Comparison of ENCODE assay signal across 22 cellular contexts in the genomic region with DNA sequence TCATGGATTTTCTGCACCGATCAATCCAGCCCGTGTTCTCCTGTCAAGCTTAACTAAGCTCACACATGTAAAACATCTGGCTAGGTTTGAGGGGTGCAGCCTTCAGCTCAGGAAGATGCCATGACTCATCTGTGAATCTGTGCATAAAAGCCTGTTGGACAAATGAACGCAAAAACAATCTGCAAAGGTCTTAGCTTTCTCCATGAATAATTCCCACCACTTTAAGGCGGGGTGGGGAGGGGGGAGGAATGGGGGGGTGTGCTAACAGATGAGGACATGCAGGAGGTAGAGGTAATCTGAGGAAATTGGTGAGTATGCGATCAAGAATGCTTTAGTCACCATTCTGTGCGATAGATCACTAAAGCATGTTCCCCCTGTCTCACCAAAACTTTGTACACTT. TPM values are rescaled to one million over a fixed set of nuclear protein-coding genes. Genes with fewer than 3 reads are reported as not detected.
DNase-seq lines count a peak whose midpoint lies in the region; ATAC-seq and TF ChIP-seq lines count a peak whose summit lies in the region.
"Had no signal": no experiment of that assay in that cellular context is flagged by ENCODE, and none has a peak within 500 bp of the region (broad histone marks: within the 10 kb centered on the region; RNA-seq: fewer than 3 reads in every experiment).

No MANE protein-coding gene starts in this region.

- CTCF ChIA-PET in PC-3 (lab: Charles Lee), result interaction anchor here (0.6 kb wide), 1 partner anchor 54 kb away, joined by 5 read pairs; no protein-coding TSS in a partner anchor
- CTCF ChIA-PET in naive thymus-derived CD4-positive, alpha-beta T cell (lab: Charles Lee), result no interaction called here

- H4K20me1 ChIP-seq in PC-3 (ENCODE audit: low read length), result no peaks in the 10 kb centered on the region
- no peaks in the 10 kb centered on the region for H4K20me1 ChIP-seq in hepatocyte (ENCODE audit: insufficient read depth, poor library complexity, severe bottlenecking)

- no TSS peak for BruUV-seq in PC-3 (replicated peaks; lab: Mats Ljungman, UMichigan)

- H3K79me2 ChIP-seq in PC-3 (ENCODE audit: low read length), result peaks cover 91% of the 10 kb centered on the region
- H3K79me2 ChIP-seq in hepatocyte, result peaks cover 81% of the 10 kb centered on the region

- H2AFZ ChIP-seq in PC-3 (ENCODE audit: low read length) (no peak overlapping the region), hepatocyte (no peak overlapping the region)

- peaks cover 18 to 26% (median 23%) of the 10 kb centered on the region in 7 donors for H3K4me1 Mint-ChIP-seq in naive thymus-derived CD4-positive, alpha-beta T cell

- H3F3A ChIP-seq in PC-3 (ENCODE audit: low read length, unreplicated experiment), result no peaks in the 10 kb centered on the region

- DNase-seq in EL (peak; percentile 72), PC-3 (peak; percentile 64), epithelial cell of esophagus (ENCODE audit: low read depth) (peak; percentile 86), kidney epithelial cell (ENCODE audit: low read depth) (peak; percentile 63), hepatocyte (ENCODE audit: low spot score) (no peak), ACHN (no peak)
- DNase-seq in naive thymus-derived CD4-positive, alpha-beta T cell, result no peak
- DNase-seq: activated CD4-positive, alpha-beta T cell treated with anti-CD3 and anti-CD28 coated beads, Interleukin-2, amount 10 ng/mL, durations not matched to agents 7 days and 5 days; activated T-cell treated with anti-CD3 and anti-CD28 coated beads for 4 hours; Caco-2; cortex of kidney; GF-D8; islet precursor cell; NCI-H1694 treated with DMSO at 0.1 percent for 48 hours; NCI-H446; RPMI8226; stimulated activated CD4-positive, alpha-beta T cell treated with anti-CD3 and anti-CD28 coated beads, Interleukin-4, amount 100 ng/mL, for 4 hours had no signal

- H3K4me1 ChIP-seq in PC-3 (ENCODE audit: insufficient read depth, low read length) (peaks cover 54% of the 10 kb centered on the region), hepatocyte (ENCODE audit: insufficient read depth) (peaks cover 8% of the 10 kb centered on the region)
- H3K4me1 ChIP-seq in naive thymus-derived CD4-positive, alpha-beta T cell (ENCODE audit: control insufficient read depth in 2 of 2, insufficient read depth in 2 of 2, low read length in 2 of 2), result peaks cover 14% of the 10 kb centered on the region in 2 donors
- H3K4me1 ChIP-seq: Caco-2 had no signal

- H3K36me3 ChIP-seq in PC-3 (ENCODE audit: low read depth, low read length), result no peaks in the 10 kb centered on the region
- H3K36me3 ChIP-seq in kidney epithelial cell (ENCODE audit: control insufficient read depth, insufficient read depth, low read length), result no peaks in the 10 kb centered on the region
- no peaks in the 10 kb centered on the region for H3K36me3 ChIP-seq in hepatocyte (replicated peaks; ENCODE audit: insufficient read depth, low read depth)
- no peaks in the 10 kb centered on the region for H3K36me3 ChIP-seq in naive thymus-derived CD4-positive, alpha-beta T cell (ENCODE audit: control insufficient read depth in 2 of 3, insufficient read depth in 3 of 3, low read length in 3 of 3)

- H3K27me3 ChIP-seq in PC-3 (ENCODE audit: low read length), result no peaks in the 10 kb centered on the region
- no peaks in the 10 kb centered on the region for H3K27me3 ChIP-seq in kidney epithelial cell (ENCODE audit: control insufficient read depth, insufficient read depth, low read length)
- H3K27me3 ChIP-seq in hepatocyte, result no peaks in the 10 kb centered on the region
- peaks cover 15 to 21% of the 10 kb centered on the region in 2 donors for H3K27me3 ChIP-seq in naive thymus-derived CD4-positive, alpha-beta T cell (ENCODE audit: control insufficient read depth in 2 of 2, insufficient read depth in 2 of 2, low read length in 2 of 2)

- H3K4me3 Mint-ChIP-seq in naive thymus-derived CD4-positive, alpha-beta T cell, result no peak overlapping the region
- H3K4me3 Mint-ChIP-seq: activated CD4-positive, alpha-beta T cell treated with anti-CD3 and anti-CD28 coated beads, Interleukin-2, amount 10 ng/mL, durations not matched to agents 7 days and 5 days; B cell; nephron had no signal

- intact Hi-C loops in PC-3 (cut with micrococcal nuclease), result no loop called here
- intact Hi-C loops in naive thymus-derived CD4-positive, alpha-beta T cell (cut with micrococcal nuclease), result loop anchor here in 1 of 2 donors (10.0 kb wide), 1 partner anchor 1107 kb away; a partner anchor contains a TSS

- H3K9ac ChIP-seq in PC-3 (ENCODE audit: low read length), result no peak overlapping the region

- POLR2A ChIA-PET in PC-3 (lab: Charles Lee; ENCODE audit: unreplicated experiment), result no interaction called here
- POLR2A ChIA-PET in naive thymus-derived CD4-positive, alpha-beta T cell (lab: Charles Lee), result no interaction called here

- H3K27ac ChIP-seq in PC-3 (ENCODE audit: low read length) (peak overlapping the region; percentile 48), hepatocyte (no peak overlapping the region)
- H3K27ac ChIP-seq in naive thymus-derived CD4-positive, alpha-beta T cell (ENCODE audit: low read depth, low read length), result no peak overlapping the region

- H3K27me3 Mint-ChIP-seq in naive thymus-derived CD4-positive, alpha-beta T cell, result peaks cover 59 to 81% (median 63%) of the 10 kb centered on the region in 5 donors
- H3K27me3 Mint-ChIP-seq: progenitor cell of endocrine pancreas had no signal

- in situ Hi-C loops in ACHN (cut with HindIII; ENCODE audit: low pct_ligation_motif_present, low pct_unique_long_range_greater_than_20kb, low sequenced_read_pairs), result no loop called here

- H3K27ac Mint-ChIP-seq in naive thymus-derived CD4-positive, alpha-beta T cell, result no peak overlapping the region
- H3K27ac Mint-ChIP-seq: activated CD4-positive, alpha-beta T cell treated with anti-CD3 and anti-CD28 coated beads, Interleukin-2, amount 10 ng/mL, durations not matched to agents 7 days and 5 days; B cell; nephron; progenitor cell of endocrine pancreas had no signal

- H3K9me3 ChIP-seq in PC-3 (ENCODE audit: low read length) (no peaks in the 10 kb centered on the region), hepatocyte (ENCODE audit: low read depth) (no peaks in the 10 kb centered on the region)
- no peaks in the 10 kb centered on the region for H3K9me3 ChIP-seq in naive thymus-derived CD4-positive, alpha-beta T cell (ENCODE audit: control insufficient read depth in 2 of 3, low read length in 3 of 3)
- H3K9me3 ChIP-seq: Caco-2 had no signal

- no peaks in the 10 kb centered on the region for H3K36me3 Mint-ChIP-seq in naive thymus-derived CD4-positive, alpha-beta T cell

- WGBS in hepatocyte (ENCODE audit: low lambda C conversion rate, missing lambda C conversion rate), result 72% methylated on average over 6 of the region's 6 CpGs

- H3K4me2 ChIP-seq in PC-3 (ENCODE audit: low read length) (peak overlapping the region; percentile 33), hepatocyte (no peak overlapping the region)
- H3K4me2 ChIP-seq: smooth muscle cell had no signal

- TF ChIP-seq CTCF in PC-3 (conservative IDR thresholded peaks at IDR 0.05; ENCODE audit: low read depth, low read length) (no peak), epithelial cell of esophagus (IDR thresholded peaks at IDR 0.05; ENCODE audit: insufficient read depth, low read depth, low read length, missing control alignments) (no peak), kidney epithelial cell (IDR thresholded peaks at IDR 0.05; ENCODE audit: insufficient read depth, low read length, poor library complexity, severe bottlenecking) (no peak), hepatocyte (IDR thresholded peaks at IDR 0.05; ENCODE audit: poor library complexity) (no peak)

- H3K9me3 Mint-ChIP-seq in naive thymus-derived CD4-positive, alpha-beta T cell, result no peaks in the 10 kb centered on the region
- H3K9me3 Mint-ChIP-seq: activated CD4-positive, alpha-beta T cell treated with anti-CD3 and anti-CD28 coated beads, Interleukin-2, amount 10 ng/mL, durations not matched to agents 7 days and 5 days; nephron had no signal

- H3K9me2 ChIP-seq in PC-3 (replicated peaks; ENCODE audit: low read length) (no peaks in the 10 kb centered on the region), hepatocyte (replicated peaks; ENCODE audit: insufficient read depth) (no peaks in the 10 kb centered on the region)

- ATAC-seq in PC-3 (no peak), GM19467 (IDR thresholded peaks at IDR 0.05; ENCODE audit: unreplicated experiment) (no peak)
- ATAC-seq in naive thymus-derived CD4-positive, alpha-beta T cell, result no peak

- no peak overlapping the region for H3K4me3 ChIP-seq in PC-3 (ENCODE audit: low read length)
- H3K4me3 ChIP-seq in epithelial cell of esophagus (ENCODE audit: low read length), result no peak overlapping the region
- H3K4me3 ChIP-seq in kidney epithelial cell (ENCODE audit: low read depth, low read length), result no peak overlapping the region
- no peak overlapping the region for H3K4me3 ChIP-seq in hepatocyte
- H3K4me3 ChIP-seq in naive thymus-derived CD4-positive, alpha-beta T cell (ENCODE audit: low read length), result no peak overlapping the region
- H3K4me3 ChIP-seq: smooth muscle cell had no signal

RNA-seq across cellular contexts. Expression of a gene that starts 4.8 kb away (rescaled TPM):
- total RNA-seq in PC-3 (2014; rRNA removed) (21.8 and 25.4 TPM in 2 replicates), kidney epithelial cell (16.8 and 24.0 TPM in 2 replicates), hepatocyte (22.8 and 22.9 TPM in 2 replicates)
- 4.4 and 6.0 TPM in 2 replicates for polyA plus RNA-seq in hepatocyte
- total RNA-seq in naive thymus-derived CD4-positive, alpha-beta T cell, result 1 to 10 TPM in 4 of 5 experiments, under 1 TPM in 1; 0.19 to 3.1 (median 2.4) TPM
- polyA plus RNA-seq in naive thymus-derived CD4-positive, alpha-beta T cell, result under 1 TPM in 1 of 2 donors, not detected in 1; 0.16 TPM

RNA-seq across cellular contexts. Expression of a gene that starts 5.1 kb away (rescaled TPM):
- total RNA-seq in PC-3 (2014; rRNA removed) (8.7 and 14.0 TPM in 2 replicates), kidney epithelial cell (34.6 and 35.0 TPM in 2 replicates), hepatocyte (34.6 and 45.8 TPM in 2 replicates)
- polyA plus RNA-seq in hepatocyte, result 10.0 and 13.4 TPM in 2 replicates
- total RNA-seq in naive thymus-derived CD4-positive, alpha-beta T cell, result 10 to 100 TPM; 19.5 to 38.8 (median 25.9) TPM
- 10 to 100 TPM; 25.0 to 28.0 TPM for polyA plus RNA-seq in naive thymus-derived CD4-positive, alpha-beta T cell

Comparison
In these comparisons a context has a peak if more than half of its experiments do, and no peak if none do; other contexts are left out.
1. DNase-seq: peak in EL (single experiment), PC-3 (single experiment), epithelial cell of esophagus (single experiment) and kidney epithelial cell (single experiment); none in hepatocyte (single experiment), ACHN (single experiment) and naive thymus-derived CD4-positive, alpha-beta T cell (0 of 9).